In genomic region chr14:89258728-89259273, GRCh38 we compare ENCODE assay signal across 19 cellular contexts.
A peak's percentile ranks its signal among the peaks of the same experiment; 100 is the strongest.
DNase-seq lines count a peak whose midpoint lies in the region; ATAC-seq lines count a peak whose summit lies in the region.
"Had no signal": no experiment of that assay in that cellular context is flagged by ENCODE, and none has a peak within 500 bp of the region (broad histone marks: within the 10 kb centered on the region; RNA-seq: fewer than 3 reads in every experiment).

No MANE protein-coding gene starts in this region.

- POLR2A ChIA-PET in activated CD4-positive, alpha-beta T cell treated with anti-CD3 and anti-CD28 coated beads, Interleukin-2, amount 10 ng/mL, durations not matched to agents 7 days and 5 days (lab: Charles Lee) = no interaction called here

- H3K27ac Mint-ChIP-seq in activated CD4-positive, alpha-beta T cell treated with anti-CD3 and anti-CD28 coated beads, Interleukin-2, amount 10 ng/mL, durations not matched to agents 24 days and 14 days = peak overlapping the region; percentile 13
- no peak overlapping the region for H3K27ac Mint-ChIP-seq in activated CD4-positive, alpha-beta T cell treated with anti-CD3 and anti-CD28 coated beads, Interleukin-2, amount 10 ng/mL, durations not matched to agents 7 days and 5 days
- H3K27ac Mint-ChIP-seq in memory B cell = peak overlapping the region; percentile 76
- H3K27ac Mint-ChIP-seq: endodermal cell had no signal

- CTCF ChIA-PET in activated CD4-positive, alpha-beta T cell treated with anti-CD3 and anti-CD28 coated beads, Interleukin-2, amount 10 ng/mL, durations not matched to agents 7 days and 5 days (lab: Charles Lee) = interaction anchor here (1.0 to 1.5 kb wide), 3 partner anchors 10 to 57 kb away, joined by 3 to 7 read pairs (median 3); no protein-coding TSS in a partner anchor

- intact Hi-C loops in activated CD4-positive, alpha-beta T cell treated with anti-CD3 and anti-CD28 coated beads, Interleukin-2, amount 10 ng/mL, durations not matched to agents 24 days and 14 days (cut with micrococcal nuclease) = no loop called here
- intact Hi-C loops in cardiac septum (cut with DNase I) = no loop called here

- peaks cover 3% of the 10 kb centered on the region for H3K9me3 Mint-ChIP-seq in activated CD4-positive, alpha-beta T cell treated with anti-CD3 and anti-CD28 coated beads, Interleukin-2, amount 10 ng/mL, durations not matched to agents 24 days and 14 days
- no peaks in the 10 kb centered on the region for H3K9me3 Mint-ChIP-seq in activated CD4-positive, alpha-beta T cell treated with anti-CD3 and anti-CD28 coated beads, Interleukin-2, amount 10 ng/mL, durations not matched to agents 7 days and 5 days
- no peaks in the 10 kb centered on the region for H3K9me3 Mint-ChIP-seq in memory B cell
- H3K9me3 Mint-ChIP-seq: endodermal cell, T-cell had no signal

- H3K4me1 Mint-ChIP-seq in activated CD4-positive, alpha-beta T cell treated with anti-CD3 and anti-CD28 coated beads, Interleukin-2, amount 10 ng/mL, durations not matched to agents 24 days and 14 days = peaks cover 9% of the 10 kb centered on the region
- no peaks in the 10 kb centered on the region for H3K4me1 Mint-ChIP-seq in activated CD4-positive, alpha-beta T cell treated with anti-CD3 and anti-CD28 coated beads, Interleukin-2, amount 10 ng/mL, durations not matched to agents 7 days and 5 days
- H3K4me1 Mint-ChIP-seq in memory B cell = peaks cover 20% of the 10 kb centered on the region

- H3K27me3 Mint-ChIP-seq in activated CD4-positive, alpha-beta T cell treated with anti-CD3 and anti-CD28 coated beads, Interleukin-2, amount 10 ng/mL, durations not matched to agents 24 days and 14 days = no peaks in the 10 kb centered on the region
- H3K27me3 Mint-ChIP-seq in activated CD4-positive, alpha-beta T cell treated with anti-CD3 and anti-CD28 coated beads, Interleukin-2, amount 10 ng/mL, durations not matched to agents 7 days and 5 days = no peaks in the 10 kb centered on the region
- no peaks in the 10 kb centered on the region for H3K27me3 Mint-ChIP-seq in memory B cell
- H3K27me3 Mint-ChIP-seq: T-cell had no signal

- DNase-seq in activated CD4-positive, alpha-beta T cell treated with anti-CD3 and anti-CD28 coated beads, Interleukin-2, amount 10 ng/mL, durations not matched to agents 24 days and 14 days = no peak
- DNase-seq in activated CD4-positive, alpha-beta T cell treated with anti-CD3 and anti-CD28 coated beads, Interleukin-2, amount 10 ng/mL, durations not matched to agents 7 days and 5 days = no peak
- DNase-seq in memory B cell (ENCODE audit: low spot score in 2 of 2) (peak in 1 of 2 donors; percentile 10), NCI-H524 treated with DMSO at 0.1 percent for 48 hours (lab: John Stamatoyannopoulos, UW) (no peak), cardiac septum (ENCODE audit: low spot score) (no peak)
- DNase-seq in stimulated activated CD4-positive, alpha-beta T cell treated with anti-CD3 and anti-CD28 coated beads, Interleukin-2, amount 100 ng/mL, for 24 hours = no peak
- DNase-seq: cerebellar nuclear complex, DND-41, endodermal cell, GM23248, KBM-7, left colon, NCI-H1092 treated with DMSO at 0.1 percent for 48 hours, NCI-H2171, T-cell, upper lobe of left lung, WERI-Rb-1 had no signal

- ATAC-seq in GM19372 (IDR thresholded peaks at IDR 0.05; ENCODE audit: low read depth, unreplicated experiment) (peak; percentile 71), HG03175 (IDR thresholded peaks at IDR 0.05; ENCODE audit: unreplicated experiment) (peak; percentile 60), memory B cell (ENCODE audit: low read depth) (peak; percentile 87)
- ATAC-seq: left colon, T-cell had no signal

- H3K4me3 Mint-ChIP-seq in activated CD4-positive, alpha-beta T cell treated with anti-CD3 and anti-CD28 coated beads, Interleukin-2, amount 10 ng/mL, durations not matched to agents 24 days and 14 days = no peak overlapping the region
- no peak overlapping the region for H3K4me3 Mint-ChIP-seq in activated CD4-positive, alpha-beta T cell treated with anti-CD3 and anti-CD28 coated beads, Interleukin-2, amount 10 ng/mL, durations not matched to agents 7 days and 5 days
- H3K4me3 Mint-ChIP-seq in memory B cell = no peak overlapping the region
- H3K4me3 Mint-ChIP-seq: endodermal cell, T-cell had no signal

- H3K36me3 Mint-ChIP-seq in activated CD4-positive, alpha-beta T cell treated with anti-CD3 and anti-CD28 coated beads, Interleukin-2, amount 10 ng/mL, durations not matched to agents 24 days and 14 days (ENCODE audit: low read depth) = peaks cover 32% of the 10 kb centered on the region
- H3K36me3 Mint-ChIP-seq in activated CD4-positive, alpha-beta T cell treated with anti-CD3 and anti-CD28 coated beads, Interleukin-2, amount 10 ng/mL, durations not matched to agents 7 days and 5 days (ENCODE audit: low read depth) = peaks cover 21% of the 10 kb centered on the region
- H3K36me3 Mint-ChIP-seq in memory B cell = peaks cover 15% of the 10 kb centered on the region
